In the genomic region with DNA sequence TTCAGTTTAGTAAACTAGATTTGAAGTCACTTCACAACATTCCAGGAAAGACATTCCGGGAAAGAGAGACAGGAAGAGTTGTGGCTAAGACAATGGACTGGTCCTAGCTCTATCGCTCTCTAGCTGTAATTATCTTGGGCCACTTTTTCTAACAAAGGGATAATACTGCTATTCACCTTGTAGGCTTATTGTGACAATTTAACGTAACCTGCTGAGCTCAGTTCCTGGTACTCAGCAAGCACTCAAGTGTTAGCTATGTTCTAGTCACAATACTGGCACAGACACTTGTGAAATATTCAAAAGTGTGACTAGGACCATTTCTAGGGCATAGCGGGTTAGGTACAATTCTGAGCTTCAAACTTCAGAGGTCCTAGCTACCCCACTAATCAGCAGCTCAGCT, we compare ENCODE assay signal across 1 cellular context.
TF ChIP-seq lines count a peak whose summit lies in the region.

No MANE protein-coding gene starts in this region.

TF ChIP-seq in H1, 55 proteins besides CTCF, POLR2A, EP300 and RAD21:
- TF ChIP-seq PHF8 (conservative IDR thresholded peaks at IDR 0.05; ENCODE audit: low read depth, low read length), result no peak
